ENCODE assay signal across 13 cellular contexts in genomic region chr4:88098993-88099752, GRCh38. TPM values are rescaled to one million over a fixed set of nuclear protein-coding genes. Genes with fewer than 3 reads are reported as not detected.
A peak's percentile ranks its signal among the peaks of the same experiment; 100 is the strongest.
DNase-seq lines count a peak whose midpoint lies in the region; ATAC-seq and TF ChIP-seq lines count a peak whose summit lies in the region.
"Had no signal": no experiment of that assay in that cellular context is flagged by ENCODE, and none has a peak within 500 bp of the region (broad histone marks: within the 10 kb centered on the region; RNA-seq: fewer than 3 reads in every experiment).

No MANE protein-coding gene starts in this region.

- peak overlapping the region; percentile 82 for H2AFZ ChIP-seq in MM.1S (ENCODE audit: low read length)
- H2AFZ ChIP-seq in neural progenitor cell (replicated peaks) = peak overlapping the region; percentile 40

- TF ChIP-seq CTCF in MM.1S (IDR thresholded peaks at IDR 0.05; ENCODE audit: low read length) (no peak; the same call in 1 of the 2 replicates), neural progenitor cell (IDR thresholded peaks at IDR 0.05) (no peak)
- TF ChIP-seq CTCF in activated CD8-positive, alpha-beta T cell treated with anti-CD3 and anti-CD28 coated beads for 36 hours (IDR thresholded peaks at IDR 0.05) = no peak

- no peak overlapping the region for H3K27ac Mint-ChIP-seq in neural progenitor cell
- no peak overlapping the region for H3K27ac Mint-ChIP-seq in activated CD8-positive, alpha-beta T cell treated with anti-CD3 and anti-CD28 coated beads for 36 hours
- H3K27ac Mint-ChIP-seq: B cell; CD4-positive, alpha-beta T cell; H9 had no signal

- intact Hi-C loops in activated CD8-positive, alpha-beta T cell treated with anti-CD3 and anti-CD28 coated beads for 36 hours (cut with micrococcal nuclease) = no loop called here

- CTCF ChIA-PET in activated CD8-positive, alpha-beta T cell treated with anti-CD3 and anti-CD28 coated beads for 36 hours (lab: Charles Lee) = no interaction called here

- H3K9me3 ChIP-seq in BLaER1 treated with 17β-estradiol and CSF1 and Interleukin-3, amounts not matched to agents 10 nM and 100 nM (replicated peaks in 1 of 11) = peaks cover 0 to 13% (median 0%) of the 10 kb centered on the region in 11 experiments; a peak in 3 of 22 replicates
- H3K9me3 ChIP-seq in MM.1S (replicated peaks; ENCODE audit: insufficient read depth, low read length) (no peaks in the 10 kb centered on the region), neural progenitor cell (ENCODE audit: low read depth) (no peaks in the 10 kb centered on the region)
- H3K9me3 ChIP-seq: Caco-2 had no signal

- H3K27me3 Mint-ChIP-seq in neural progenitor cell (ENCODE audit: insufficient read depth, low read depth) = peaks cover 2% of the 10 kb centered on the region
- peaks cover 7% of the 10 kb centered on the region for H3K27me3 Mint-ChIP-seq in activated CD8-positive, alpha-beta T cell treated with anti-CD3 and anti-CD28 coated beads for 36 hours
- H3K27me3 Mint-ChIP-seq: B cell had no signal

- peaks cover 29 to 73% (median 43%) of the 10 kb centered on the region in 10 experiments for H3K4me1 ChIP-seq in BLaER1 treated with 17β-estradiol and CSF1 and Interleukin-3, amounts not matched to agents 10 nM and 100 nM
- peaks cover 46% of the 10 kb centered on the region for H3K4me1 ChIP-seq in MM.1S (ENCODE audit: low read length)
- no peaks in the 10 kb centered on the region for H3K4me1 ChIP-seq in neural progenitor cell
- H3K4me1 ChIP-seq: Caco-2 had no signal

- no peaks in the 10 kb centered on the region for H3K36me3 ChIP-seq in BLaER1 treated with 17β-estradiol and CSF1 and Interleukin-3, amounts not matched to agents 10 nM and 100 nM
- no peaks in the 10 kb centered on the region for H3K36me3 ChIP-seq in MM.1S (replicated peaks; ENCODE audit: insufficient read depth, low read length)
- no peaks in the 10 kb centered on the region for H3K36me3 ChIP-seq in neural progenitor cell

- H3F3A ChIP-seq in MM.1S (ENCODE audit: insufficient read depth, low read length) (peaks cover 25% of the 10 kb centered on the region), neural progenitor cell (ENCODE audit: low read depth) (no peaks in the 10 kb centered on the region)

- H3K9me3 Mint-ChIP-seq in neural progenitor cell = no peaks in the 10 kb centered on the region
- H3K9me3 Mint-ChIP-seq in activated CD8-positive, alpha-beta T cell treated with anti-CD3 and anti-CD28 coated beads for 36 hours = no peaks in the 10 kb centered on the region
- H3K9me3 Mint-ChIP-seq: CD4-positive, alpha-beta T cell; H9 had no signal

- no peaks in the 10 kb centered on the region for H3K27me3 ChIP-seq in BLaER1 treated with 17β-estradiol and CSF1 and Interleukin-3, amounts not matched to agents 10 nM and 100 nM
- H3K27me3 ChIP-seq in MM.1S (replicated peaks; ENCODE audit: insufficient read depth, low read length) = no peaks in the 10 kb centered on the region
- no peaks in the 10 kb centered on the region for H3K27me3 ChIP-seq in neural progenitor cell

- no peak overlapping the region for H3K4me3 Mint-ChIP-seq in neural progenitor cell
- H3K4me3 Mint-ChIP-seq in activated CD8-positive, alpha-beta T cell treated with anti-CD3 and anti-CD28 coated beads for 36 hours = no peak overlapping the region
- H3K4me3 Mint-ChIP-seq: B cell; CD4-positive, alpha-beta T cell; H9 had no signal

- no peaks in the 10 kb centered on the region for H3K9me2 ChIP-seq in MM.1S (replicated peaks; ENCODE audit: insufficient read depth, low read length)

- H3K4me1 Mint-ChIP-seq in neural progenitor cell = no peaks in the 10 kb centered on the region
- H3K4me1 Mint-ChIP-seq in activated CD8-positive, alpha-beta T cell treated with anti-CD3 and anti-CD28 coated beads for 36 hours (ENCODE audit: low read depth) = no peaks in the 10 kb centered on the region
- H3K4me1 Mint-ChIP-seq: B cell had no signal

- H4K20me1 ChIP-seq in BLaER1 treated with 17β-estradiol and CSF1 and Interleukin-3, amounts not matched to agents 10 nM and 100 nM = no peaks in the 10 kb centered on the region
- no peaks in the 10 kb centered on the region for H4K20me1 ChIP-seq in MM.1S (ENCODE audit: insufficient read depth, low read length)
- H4K20me1 ChIP-seq in neural progenitor cell (ENCODE audit: low read depth) = no peaks in the 10 kb centered on the region

- H3K9ac ChIP-seq in BLaER1 treated with 17β-estradiol and CSF1 and Interleukin-3, amounts not matched to agents 10 nM and 100 nM = peak overlapping the region in 5 of 11 experiments; percentile 12 to 61 (median 21); a peak in 5 of 22 replicates
- H3K9ac ChIP-seq in MM.1S (ENCODE audit: low read length) = peak overlapping the region; percentile 69
- H3K9ac ChIP-seq in neural progenitor cell = no peak overlapping the region

- H3K79me2 ChIP-seq in MM.1S (ENCODE audit: low read length) = no peaks in the 10 kb centered on the region
- no peaks in the 10 kb centered on the region for H3K79me2 ChIP-seq in neural progenitor cell (ENCODE audit: low read depth)

- H3K4me3 ChIP-seq in BLaER1 treated with 17β-estradiol and CSF1 and Interleukin-3, amounts not matched to agents 10 nM and 100 nM = no peak overlapping the region
- H3K4me3 ChIP-seq in MM.1S (ENCODE audit: low read length) (peak overlapping the region; percentile 49), neural progenitor cell (no peak overlapping the region)

- peak; percentile 92 for DNase-seq in MM.1S
- DNase-seq in neural progenitor cell (ENCODE audit: low spot score) = no peak
- no peak for DNase-seq in kidney tubule cell (ENCODE audit: low spot score)
- no peak for DNase-seq in activated CD8-positive, alpha-beta T cell treated with anti-CD3 and anti-CD28 coated beads for 36 hours
- DNase-seq: Caco-2; CD4-positive, alpha-beta T cell; H9 had no signal

- H3K4me2 ChIP-seq in BLaER1 treated with 17β-estradiol and CSF1 and Interleukin-3, amounts not matched to agents 10 nM and 100 nM = peak overlapping the region; percentile 38 to 70 (median 60)
- peak overlapping the region; percentile 88 for H3K4me2 ChIP-seq in MM.1S (ENCODE audit: low read depth, low read length)
- no peak overlapping the region for H3K4me2 ChIP-seq in neural progenitor cell

- peak; percentile 41 for ATAC-seq in GM21526 (IDR thresholded peaks at IDR 0.05; ENCODE audit: low FRiP score, unreplicated experiment)
- no peak for ATAC-seq in activated CD8-positive, alpha-beta T cell treated with anti-CD3 and anti-CD28 coated beads for 36 hours
- no peak for ATAC-seq in HG02981 (IDR thresholded peaks at IDR 0.05; ENCODE audit: unreplicated experiment)

- peak overlapping the region in 8 of 11 experiments; percentile 42 to 70 (median 60); a peak in 16 of 22 replicates for H3K27ac ChIP-seq in BLaER1 treated with 17β-estradiol and CSF1 and Interleukin-3, amounts not matched to agents 10 nM and 100 nM
- H3K27ac ChIP-seq in MM.1S (ENCODE audit: low read length) = peak overlapping the region; percentile 98
- no peak overlapping the region for H3K27ac ChIP-seq in neural progenitor cell
- H3K27ac ChIP-seq: C4-2B, HL-60 had no signal

- POLR2A ChIA-PET in activated CD8-positive, alpha-beta T cell treated with anti-CD3 and anti-CD28 coated beads for 36 hours (lab: Charles Lee) = no interaction called here

- H3K36me3 Mint-ChIP-seq in neural progenitor cell = no peaks in the 10 kb centered on the region
- H3K36me3 Mint-ChIP-seq in activated CD8-positive, alpha-beta T cell treated with anti-CD3 and anti-CD28 coated beads for 36 hours (ENCODE audit: low read depth) = no peaks in the 10 kb centered on the region

RNA-seq across cellular contexts. Expression of gene ABCG2, which starts 59.3 kb away (rescaled TPM):
- 0.62 and 2.4 TPM in 2 replicates for total RNA-seq in neural progenitor cell (ENCODE audit: low replicate concordance)
- total RNA-seq in activated CD8-positive, alpha-beta T cell treated with anti-CD3 and anti-CD28 coated beads for 36 hours = under 1 TPM; 0.25 to 0.54 TPM
- total RNA-seq: B cell; CD4-positive, alpha-beta T cell had no signal
